25 cellular contexts compared by ENCODE assay signal in genomic region chr15:52540374-52541012, GRCh38.
"Had no signal": no experiment of that assay in that cellular context is flagged by ENCODE, and none has a peak within 500 bp of the region (broad histone marks: within the 10 kb centered on the region; RNA-seq: fewer than 3 reads in every experiment).

No MANE protein-coding gene starts in this region.

- H3K36me3 ChIP-seq: adrenal gland, pancreas, transverse colon had no signal

- H3K27ac Mint-ChIP-seq: activated CD4-positive, alpha-beta memory T cell treated with anti-CD3 and anti-CD28 coated beads, Interleukin-2, amount 10 ng/mL, durations not matched to agents 7 days and 5 days; activated T-helper 1 cell treated with anti-CD3 and anti-CD28 coated beads, Interleukin-12 subunit alpha, Interleukin-12 subunit beta, Interleukin-2, Interleukin-4 antibody, amounts not matched to agents 30 ng/mL and 10 ng/mL and 1 ng/mL, durations not matched to agents 14 hours and 24 hours and 36 hours; natural killer cell treated with Interleukin-12 subunit alpha and Interleukin-12 subunit beta and Interleukin-15 and Interleukin-18, amount 100 ng/mL, for 72 hours; stimulated activated naive CD8-positive, alpha-beta T cell treated with anti-CD3 and anti-CD28 coated beads, Interleukin-15, Interleukin-2, amounts not matched to agents 100 ng/mL and 50 ng/mL, for 24 hours had no signal

- FAIRE-seq: colon, pancreas, urothelium cell line had no signal

- H3K4me3 ChIP-seq: adrenal gland, ascending aorta, gastrocnemius medialis, pancreas, psoas muscle, transverse colon had no signal

- H3K9me3 Mint-ChIP-seq: activated naive CD4-positive, alpha-beta T cell treated with anti-CD3 and anti-CD28 coated beads, Interleukin-2, amount 50 U/mL, for 24 hours; natural killer cell treated with Interleukin-12 subunit alpha and Interleukin-12 subunit beta and Interleukin-15 and Interleukin-18, amount 100 ng/mL, for 72 hours; stimulated activated naive CD8-positive, alpha-beta T cell treated with anti-CD3 and anti-CD28 coated beads, Interleukin-15, Interleukin-2, amounts not matched to agents 100 ng/mL and 50 ng/mL, for 24 hours had no signal

- ATAC-seq: gastrocnemius medialis; left ventricle myocardium superior; natural killer cell treated with Interleukin-12 subunit alpha and Interleukin-12 subunit beta and Interleukin-15 and Interleukin-18, amount 100 ng/mL, for 72 hours; pancreas; psoas muscle; right cardiac atrium had no signal

- DNase-seq: activated CD4-positive, alpha-beta memory T cell treated with anti-CD3 and anti-CD28 coated beads, Interleukin-2, amount 10 ng/mL, durations not matched to agents 7 days and 5 days; activated CD4-positive, alpha-beta T cell treated with anti-CD3 and anti-CD28 coated beads for 4 hours; activated CD4-positive, CD25-positive, alpha-beta regulatory T cell; activated gamma-delta T cell; adrenal gland; central memory CD4-positive, alpha-beta T cell; effector memory CD4-positive, alpha-beta T cell; gastrocnemius medialis; hippocampal formation; left ventricle myocardium superior; pancreas; psoas muscle; right cardiac atrium; stimulated activated CD4-positive, alpha-beta T cell treated with anti-CD3 and anti-CD28 coated beads, Interleukin-12 subunit alpha, Interleukin-12 subunit beta, amount 100 ng/mL, for 4 hours; stimulated activated CD4-positive, alpha-beta T cell treated with anti-CD3 and anti-CD28 coated beads, Interleukin-4, amount 100 ng/mL, for 4 hours; substantia nigra; T1000; transverse colon had no signal

- H3K36me3 Mint-ChIP-seq: activated naive CD4-positive, alpha-beta T cell treated with anti-CD3 and anti-CD28 coated beads, Interleukin-2, amount 50 U/mL, for 24 hours; natural killer cell treated with Interleukin-12 subunit alpha and Interleukin-12 subunit beta and Interleukin-15 and Interleukin-18, amount 100 ng/mL, for 72 hours had no signal

- H3K27me3 ChIP-seq: adrenal gland, ascending aorta, gastrocnemius medialis, pancreas had no signal

- H3K9me3 ChIP-seq: adrenal gland, ascending aorta, gastrocnemius medialis, pancreas, psoas muscle, transverse colon had no signal

- H3K27ac ChIP-seq: adrenal gland, ascending aorta, gastrocnemius medialis, pancreas, psoas muscle, transverse colon had no signal

- H3K4me1 ChIP-seq: adrenal gland, ascending aorta, gastrocnemius medialis, pancreas, psoas muscle, transverse colon had no signal
